Comparison of ENCODE assay signal across 15 cellular contexts in genomic region chr12:31928246-31929139, GRCh38. TPM values are rescaled to one million over a fixed set of nuclear protein-coding genes. Genes with fewer than 3 reads are reported as not detected.
DNase-seq lines count a peak whose midpoint lies in the region; ATAC-seq and TF ChIP-seq lines count a peak whose summit lies in the region.
"Had no signal": no experiment of that assay in that cellular context is flagged by ENCODE, and none has a peak within 500 bp of the region (broad histone marks: within the 10 kb centered on the region; RNA-seq: fewer than 3 reads in every experiment).

No MANE protein-coding gene starts in this region.

- no peaks in the 10 kb centered on the region for H3K9me2 ChIP-seq in Karpas-422 (replicated peaks; ENCODE audit: insufficient read depth, low read length)

- peaks cover 12% of the 10 kb centered on the region for H3K9me3 Mint-ChIP-seq in activated CD8-positive, alpha-beta memory T cell treated with anti-CD3 and anti-CD28 coated beads, Interleukin-2, amount 10 ng/mL, durations not matched to agents 7 days and 5 days (ENCODE audit: low read depth)
- H3K9me3 Mint-ChIP-seq in T-cell (peaks cover 4 to 6% (median 5%) of the 10 kb centered on the region in 3 donors), neural progenitor cell (peaks cover 13% of the 10 kb centered on the region)
- peaks cover 32% of the 10 kb centered on the region for H3K9me3 Mint-ChIP-seq in activated naive CD8-positive, alpha-beta T cell treated with anti-CD3 and anti-CD28 coated beads for 36 hours
- H3K9me3 Mint-ChIP-seq in stimulated activated naive B cell treated with anti-CD40 and anti-IgM and Interleukin-4, amounts not matched to agents 10 μg/mL and 1 μg/mL and 100 μg/mL, for 72 hours: peaks cover 2 to 11% of the 10 kb centered on the region in 2 donors

- no peak overlapping the region for H3K4me2 ChIP-seq in neural progenitor cell
- H3K4me2 ChIP-seq in Karpas-422 (ENCODE audit: low read depth, low read length, poor library complexity, severe bottlenecking): no peak overlapping the region
- H3K4me2 ChIP-seq: A549 had no signal

- H4K20me1 ChIP-seq in neural progenitor cell (ENCODE audit: low read depth) (no peaks in the 10 kb centered on the region), Karpas-422 (ENCODE audit: insufficient read depth, low read depth, low read length) (no peaks in the 10 kb centered on the region)

- POLR2A ChIA-PET in T-cell (lab: Charles Lee): interaction anchor here in 1 of 2 donors (0.6 kb wide), 1 partner anchor 54 kb away, joined by 3 read pairs; no protein-coding TSS in a partner anchor
- POLR2A ChIA-PET in RWPE1 (lab: Yijun Ruan, JAX; ENCODE audit: low non-redundant PET): no interaction called here

- no peaks in the 10 kb centered on the region for H3F3A ChIP-seq in neural progenitor cell (ENCODE audit: low read depth)

- H2AFZ ChIP-seq in neural progenitor cell (replicated peaks): no peak overlapping the region
- H2AFZ ChIP-seq in Karpas-422 (ENCODE audit: low read length): no peak overlapping the region

- no peaks in the 10 kb centered on the region for H3K27me3 Mint-ChIP-seq in activated CD8-positive, alpha-beta memory T cell treated with anti-CD3 and anti-CD28 coated beads, Interleukin-2, amount 10 ng/mL, durations not matched to agents 7 days and 5 days
- no peaks in the 10 kb centered on the region for H3K27me3 Mint-ChIP-seq in T-cell
- no peaks in the 10 kb centered on the region for H3K27me3 Mint-ChIP-seq in activated naive CD8-positive, alpha-beta T cell treated with anti-CD3 and anti-CD28 coated beads for 36 hours
- H3K27me3 Mint-ChIP-seq in stimulated activated naive B cell treated with anti-CD40 and anti-IgM and Interleukin-4, amounts not matched to agents 10 μg/mL and 1 μg/mL and 100 μg/mL, for 72 hours: no peaks in the 10 kb centered on the region
- no peaks in the 10 kb centered on the region for H3K27me3 Mint-ChIP-seq in neural progenitor cell (ENCODE audit: insufficient read depth, low read depth)

- peaks cover 31% of the 10 kb centered on the region for H3K36me3 Mint-ChIP-seq in activated CD8-positive, alpha-beta memory T cell treated with anti-CD3 and anti-CD28 coated beads, Interleukin-2, amount 10 ng/mL, durations not matched to agents 7 days and 5 days
- peaks cover 2% of the 10 kb centered on the region for H3K36me3 Mint-ChIP-seq in T-cell
- peaks cover 43% of the 10 kb centered on the region for H3K36me3 Mint-ChIP-seq in activated naive CD8-positive, alpha-beta T cell treated with anti-CD3 and anti-CD28 coated beads for 36 hours
- H3K36me3 Mint-ChIP-seq in stimulated activated naive B cell treated with anti-CD40 and anti-IgM and Interleukin-4, amounts not matched to agents 10 μg/mL and 1 μg/mL and 100 μg/mL, for 72 hours: peaks cover 7 to 14% of the 10 kb centered on the region in 2 donors
- H3K36me3 Mint-ChIP-seq in neural progenitor cell: peaks cover under 1% of the 10 kb centered on the region

- peak; percentile 75 for ATAC-seq in activated CD8-positive, alpha-beta memory T cell treated with anti-CD3 and anti-CD28 coated beads, Interleukin-2, amount 10 ng/mL, durations not matched to agents 7 days and 5 days
- ATAC-seq in T-cell (replicated peaks in 1 of 4): peak; percentile 78 to 91 (median 88)
- peak; percentile 69 to 74 for ATAC-seq in stimulated activated naive B cell treated with anti-CD40 and anti-IgM and Interleukin-4, amounts not matched to agents 10 μg/mL and 1 μg/mL and 100 μg/mL, for 72 hours (replicated peaks)
- ATAC-seq: A549 had no signal

- no peaks in the 10 kb centered on the region for H3K9me3 ChIP-seq in neural progenitor cell (ENCODE audit: low read depth)
- H3K9me3 ChIP-seq in Karpas-422 (ENCODE audit: low read length): peaks cover 5% of the 10 kb centered on the region; the same call in 1 of the 2 replicates
- H3K9me3 ChIP-seq: thyroid gland had no signal

- CTCF ChIA-PET in activated CD8-positive, alpha-beta memory T cell treated with anti-CD3 and anti-CD28 coated beads, Interleukin-2, amount 10 ng/mL, durations not matched to agents 7 days and 5 days (lab: Charles Lee): interaction anchor here (0.7 to 1.4 kb wide), 5 partner anchors 9 to 246 kb away, joined by 3 to 4 read pairs (median 3); partner anchors contain the start of gene RESF1
- CTCF ChIA-PET in T-cell (lab: Charles Lee): interaction anchor here (0.6 to 1.0 kb wide), 5 partner anchors 11 to 404 kb away, joined by 3 to 5 read pairs (median 3); no protein-coding TSS in a partner anchor
- CTCF ChIA-PET in RWPE1 (lab: Yijun Ruan, JAX): interaction anchor here (0.6 kb wide), 1 partner anchor 31 kb away, joined by 3 read pairs; the partner anchor contains the start of gene RESF1

- peak; percentile 53 for DNase-seq in activated CD8-positive, alpha-beta memory T cell treated with anti-CD3 and anti-CD28 coated beads, Interleukin-2, amount 10 ng/mL, durations not matched to agents 7 days and 5 days
- DNase-seq in activated CD8-positive, alpha-beta memory T cell treated with anti-CD3 and anti-CD28 coated beads, Interleukin-2, amount 50 U/mL, for 4 hours: no peak
- peak in 20 of 34 experiments; percentile 1 to 45 (median 12) for DNase-seq in T-cell
- peak; percentile 25 for DNase-seq in activated naive CD8-positive, alpha-beta T cell treated with anti-CD3 and anti-CD28 coated beads for 36 hours
- peak; percentile 11 for DNase-seq in stimulated activated naive B cell treated with anti-CD40 and anti-IgM and Interleukin-4, amounts not matched to agents 10 μg/mL and 1 μg/mL and 100 μg/mL, for 72 hours
- no peak for DNase-seq in neural progenitor cell (ENCODE audit: low spot score)
- no peak for DNase-seq in RWPE1 (ENCODE audit: low spot score)
- no peak for DNase-seq in Karpas-422
- DNase-seq: activated gamma-delta T cell, endodermal cell, IMR-90, NCI-H2227 treated with DMSO at 0.1 percent for 48 hours, thyroid gland had no signal

- peak overlapping the region; percentile 98 for H3K27ac Mint-ChIP-seq in activated CD8-positive, alpha-beta memory T cell treated with anti-CD3 and anti-CD28 coated beads, Interleukin-2, amount 10 ng/mL, durations not matched to agents 7 days and 5 days
- peak overlapping the region; percentile 100 for H3K27ac Mint-ChIP-seq in T-cell
- H3K27ac Mint-ChIP-seq in activated naive CD8-positive, alpha-beta T cell treated with anti-CD3 and anti-CD28 coated beads for 36 hours: peak overlapping the region; percentile 98
- peak overlapping the region; percentile 96 for H3K27ac Mint-ChIP-seq in stimulated activated naive B cell treated with anti-CD40 and anti-IgM and Interleukin-4, amounts not matched to agents 10 μg/mL and 1 μg/mL and 100 μg/mL, for 72 hours
- H3K27ac Mint-ChIP-seq in neural progenitor cell: no peak overlapping the region
- H3K27ac Mint-ChIP-seq: endodermal cell had no signal

- peaks cover 50% of the 10 kb centered on the region for H3K4me1 Mint-ChIP-seq in activated CD8-positive, alpha-beta memory T cell treated with anti-CD3 and anti-CD28 coated beads, Interleukin-2, amount 10 ng/mL, durations not matched to agents 7 days and 5 days
- H3K4me1 Mint-ChIP-seq in T-cell (peaks cover 53 to 63% (median 59%) of the 10 kb centered on the region in 3 donors), neural progenitor cell (no peaks in the 10 kb centered on the region)
- H3K4me1 Mint-ChIP-seq in activated naive CD8-positive, alpha-beta T cell treated with anti-CD3 and anti-CD28 coated beads for 36 hours: peaks cover 44% of the 10 kb centered on the region
- H3K4me1 Mint-ChIP-seq in stimulated activated naive B cell treated with anti-CD40 and anti-IgM and Interleukin-4, amounts not matched to agents 10 μg/mL and 1 μg/mL and 100 μg/mL, for 72 hours: peaks cover 25 to 42% of the 10 kb centered on the region in 2 donors

- no peak overlapping the region for H3K9ac ChIP-seq in neural progenitor cell
- H3K9ac ChIP-seq in Karpas-422 (ENCODE audit: low read length): no peak overlapping the region

- no peaks in the 10 kb centered on the region for H3K79me2 ChIP-seq in neural progenitor cell (ENCODE audit: low read depth)
- no peaks in the 10 kb centered on the region for H3K79me2 ChIP-seq in Karpas-422 (ENCODE audit: low read length)

- H3K27me3 ChIP-seq in neural progenitor cell: no peaks in the 10 kb centered on the region
- no peaks in the 10 kb centered on the region for H3K27me3 ChIP-seq in Karpas-422 (ENCODE audit: low read length)
- H3K27me3 ChIP-seq: thyroid gland had no signal

- TF ChIP-seq CTCF in neural progenitor cell (IDR thresholded peaks at IDR 0.05) (no peak), RWPE1 (conservative IDR thresholded peaks at IDR 0.05; ENCODE audit: low read depth) (no peak)

- no peak overlapping the region for H3K27ac ChIP-seq in neural progenitor cell
- no peak overlapping the region for H3K27ac ChIP-seq in RWPE1
- no peak overlapping the region for H3K27ac ChIP-seq in Karpas-422 (ENCODE audit: low read length)
- H3K27ac ChIP-seq: A549, SK-N-MC, thyroid gland had no signal

- H3K4me1 ChIP-seq in neural progenitor cell (no peaks in the 10 kb centered on the region), Karpas-422 (ENCODE audit: low read length) (0 out of 2 replicates have a peak, but pooled peaks cover 3% of the 10 kb centered on the region)
- H3K4me1 ChIP-seq: A549, thyroid gland had no signal

- H3K4me3 ChIP-seq in neural progenitor cell (no peak overlapping the region), Karpas-422 (ENCODE audit: low read length) (no peak overlapping the region)
- H3K4me3 ChIP-seq: A549, SK-N-MC, thyroid gland had no signal

- H3K4me3 Mint-ChIP-seq in activated CD8-positive, alpha-beta memory T cell treated with anti-CD3 and anti-CD28 coated beads, Interleukin-2, amount 10 ng/mL, durations not matched to agents 7 days and 5 days: peak overlapping the region; percentile 72
- H3K4me3 Mint-ChIP-seq in T-cell (peak overlapping the region; percentile 82 to 86 (median 84)), neural progenitor cell (no peak overlapping the region)
- peak overlapping the region; percentile 81 for H3K4me3 Mint-ChIP-seq in activated naive CD8-positive, alpha-beta T cell treated with anti-CD3 and anti-CD28 coated beads for 36 hours
- peak overlapping the region; percentile 52 to 54 for H3K4me3 Mint-ChIP-seq in stimulated activated naive B cell treated with anti-CD40 and anti-IgM and Interleukin-4, amounts not matched to agents 10 μg/mL and 1 μg/mL and 100 μg/mL, for 72 hours
- H3K4me3 Mint-ChIP-seq: endodermal cell had no signal

- H3K36me3 ChIP-seq in neural progenitor cell (no peaks in the 10 kb centered on the region), Karpas-422 (ENCODE audit: insufficient read depth, low read length) (no peaks in the 10 kb centered on the region)
- H3K36me3 ChIP-seq: thyroid gland had no signal

RNA-seq across cellular contexts. Expression of gene RESF1, which starts 30.7 kb away (rescaled TPM):
- 100 to 1,000 TPM; 110 to 137 TPM for total RNA-seq in activated CD8-positive, alpha-beta memory T cell treated with anti-CD3 and anti-CD28 coated beads, Interleukin-2, amount 10 ng/mL, durations not matched to agents 7 days and 5 days
- 100 to 1,000 TPM; 196 to 351 (median 265) TPM for total RNA-seq in T-cell
- 10 to 100 TPM; 76.5 to 79.1 TPM for total RNA-seq in activated naive CD8-positive, alpha-beta T cell treated with anti-CD3 and anti-CD28 coated beads for 36 hours
- 88.1 and 113 TPM in 2 replicates for total RNA-seq in neural progenitor cell (ENCODE audit: low replicate concordance)
- total RNA-seq in Karpas-422 (2014; rRNA removed; shearing (Covaris generic); ENCODE audit: low replicate concordance): 8.8 and 14.0 TPM in 2 replicates

Comparison
In these comparisons a context has a peak if more than half of its experiments do, and no peak if none do; other contexts are left out.
1. DNase-seq: peak in activated CD8-positive, alpha-beta memory T cell treated with anti-CD3 and anti-CD28 coated beads, Interleukin-2, amount 10 ng/mL, durations not matched to agents 7 days and 5 days (single experiment), T-cell (20 of 34), activated naive CD8-positive, alpha-beta T cell treated with anti-CD3 and anti-CD28 coated beads for 36 hours (single experiment) and stimulated activated naive B cell treated with anti-CD40 and anti-IgM and Interleukin-4, amounts not matched to agents 10 μg/mL and 1 μg/mL and 100 μg/mL, for 72 hours (single experiment); none in activated CD8-positive, alpha-beta memory T cell treated with anti-CD3 and anti-CD28 coated beads, Interleukin-2, amount 50 U/mL, for 4 hours (single experiment), neural progenitor cell (single experiment), RWPE1 (single experiment) and Karpas-422 (single experiment).
2. Peak in every context shown above with its lines, with median percentiles within 50 percentile points of each other: ATAC-seq.